Comparison of ENCODE assay signal across 1 cellular context in genomic region chr11:17388609-17389204, GRCh38.
TF ChIP-seq lines count a peak whose summit lies in the region.

TSS of gene KCNJ11 (minus strand) at chr11:17388659. CDS start at chr11:17388091, 568 bp downstream.

TF ChIP-seq in GM23338, 12 proteins besides CTCF, POLR2A, EP300 and RAD21 (continued from another document):
- TF ChIP-seq ZNF462 (CRISPR knock-in tag; IDR thresholded peaks at IDR 0.05), result no peak
